ENCODE assay signal across 34 cellular contexts in genomic region chrX:91389026-91389425, GRCh38.
"Had no signal": no experiment of that assay in that cellular context is flagged by ENCODE, and none has a peak within 500 bp of the region (broad histone marks: within the 10 kb centered on the region; RNA-seq: fewer than 3 reads in every experiment).

No MANE protein-coding gene starts in this region.

- H3K9me3 ChIP-seq: MG63 had no signal

- DNase-seq: Karpas-422, Kasumi-1, MG63, MM.1S, MV-4-11, NCI-H1048, NCI-H1092, NCI-H1092 treated with DMSO at 0.1 percent for 48 hours, NCI-H1105, NCI-H1105 treated with DMSO at 0.1 percent for 48 hours, NCI-H1417, NCI-H1417 treated with DMSO at 0.1 percent for 48 hours, NCI-H1436, NCI-H1436 treated with DMSO at 0.1 percent for 48 hours, NCI-H146, NCI-H1694, NCI-H1694 treated with DMSO at 0.1 percent for 48 hours, NCI-H187, NCI-H187 treated with DMSO at 0.1 percent for 48 hours, NCI-H1930, NCI-H2029, NCI-H2029 treated with DMSO at 0.1 percent for 48 hours, NCI-H2081, NCI-H2081 treated with DMSO at 0.1 percent for 48 hours, NCI-H2107, NCI-H2171, NCI-H2171 treated with DMSO at 0.1 percent for 48 hours, NCI-H2227 treated with DMSO at 0.1 percent for 48 hours, NCI-H226, NCI-H345, NCI-H446, NCI-H446 treated with DMSO at 0.1 percent for 48 hours, NCI-H510A, NCI-H510A treated with DMSO at 0.1 percent for 48 hours had no signal

- H3K27me3 ChIP-seq: MG63 had no signal

- H3K36me3 ChIP-seq: MG63 had no signal

- H3K4me3 ChIP-seq: MG63 had no signal
